ENCODE assay signal across 17 cellular contexts in the genomic region with DNA sequence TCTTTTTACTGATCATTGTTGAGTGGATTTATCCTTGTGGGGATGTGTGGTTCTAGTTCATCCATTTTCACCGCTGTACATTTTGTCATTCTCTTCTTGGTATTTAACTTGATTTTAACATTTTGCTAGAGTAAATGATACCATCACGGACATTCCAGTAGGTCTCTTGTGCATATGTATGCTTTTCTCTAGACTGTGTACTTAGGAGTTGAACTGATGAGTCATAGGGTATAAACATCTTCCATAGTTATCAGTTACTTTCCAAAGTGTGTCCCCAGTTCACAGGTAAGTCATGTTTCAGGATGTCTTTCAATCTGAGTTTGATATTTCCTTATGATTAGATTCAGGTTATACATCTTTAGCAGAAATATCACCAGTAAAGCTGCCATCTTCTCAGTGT.
"Had no signal": no experiment of that assay in that cellular context is flagged by ENCODE, and none has a peak within 500 bp of the region (broad histone marks: within the 10 kb centered on the region; RNA-seq: fewer than 3 reads in every experiment).

No MANE protein-coding gene starts in this region.

- H3K27ac ChIP-seq: breast epithelium had no signal

- DNase-seq: activated CD4-positive, alpha-beta T cell treated with anti-CD3 and anti-CD28 coated beads, Interleukin-2, amount 10 ng/mL, durations not matched to agents 24 days and 14 days; activated CD4-positive, alpha-beta T cell treated with anti-CD3 and anti-CD28 coated beads, Interleukin-2, amount 50 U/mL, for 48 hours; activated CD4-positive, CD25-positive, alpha-beta regulatory T cell treated with anti-CD3 and anti-CD28 coated beads, Interleukin-2, amount 50 U/mL, for 72 hours; activated CD8-positive, alpha-beta memory T cell treated with anti-CD3 and anti-CD28 coated beads, Interleukin-2, amount 10 ng/mL, durations not matched to agents 7 days and 5 days; activated effector memory CD4-positive, alpha-beta T cell treated with Interleukin-2 at 50 U/mL for 16 hours; activated naive CD4-positive, alpha-beta T cell; activated T-cell treated with anti-CD3 and anti-CD28 coated beads, Interleukin-2, amount 50 U/mL, for 24 hours; aorta; central memory CD4-positive, alpha-beta T cell; MG63; MV-4-11; NCI-H1092 treated with DMSO at 0.1 percent for 48 hours; NCI-H1417 treated with DMSO at 0.1 percent for 48 hours; NCI-H2029 treated with DMSO at 0.1 percent for 48 hours; NCI-H510A treated with DMSO at 0.1 percent for 48 hours; SHP77 treated with DMSO at 0.1 percent for 48 hours had no signal

- H3K4me3 ChIP-seq: breast epithelium, MG63 had no signal

- H3K36me3 ChIP-seq: breast epithelium, MG63 had no signal

- ATAC-seq: activated CD8-positive, alpha-beta memory T cell treated with anti-CD3 and anti-CD28 coated beads, Interleukin-2, amount 10 ng/mL, durations not matched to agents 7 days and 5 days had no signal

- H3K27me3 ChIP-seq: breast epithelium, MG63 had no signal

- H3K4me1 ChIP-seq: breast epithelium had no signal
